35 cellular contexts compared by ENCODE assay signal in genomic region chr21:38859852-38860251, GRCh38. TPM values are rescaled to one million over a fixed set of nuclear protein-coding genes. Genes with fewer than 3 reads are reported as not detected.
A peak's percentile ranks its signal among the peaks of the same experiment; 100 is the strongest.
DNase-seq lines count a peak whose midpoint lies in the region; ATAC-seq, FAIRE-seq and TF ChIP-seq lines count a peak whose summit lies in the region.
"Had no signal": no experiment of that assay in that cellular context is flagged by ENCODE, and none has a peak within 500 bp of the region (broad histone marks: within the 10 kb centered on the region; RNA-seq: fewer than 3 reads in every experiment).

No MANE protein-coding gene starts in this region.

- POLR2A ChIA-PET in H1 (lab: Charles Lee; ENCODE audit: partially characterized antibody): no interaction called here

- 86% methylated on average over 4 of the region's 5 CpGs; no CpG with 5 or more reads in 1 of the 2 experiments for WGBS in H1 (ENCODE audit: extremely low coverage in 1 of 2, insufficient coverage in 1 of 2, insufficient read length in 1 of 2, insufficient replicate concordance in 2 of 2, low coverage in 1 of 2, low lambda C conversion rate in 2 of 2, missing lambda C conversion rate in 1 of 2), 2 experiments

- no peak overlapping the region for H3K27ac Mint-ChIP-seq in activated CD4-positive, alpha-beta T cell treated with anti-CD3 and anti-CD28 coated beads, Interleukin-2, amount 10 ng/mL, durations not matched to agents 24 days and 14 days
- H3K27ac Mint-ChIP-seq: activated B cell treated with CpG ODN at 0.5 μM for 24 hours; activated naive CD4-positive, alpha-beta T cell treated with anti-CD3 and anti-CD28 coated beads, Interleukin-2, amount 10 ng/mL, durations not matched to agents 7 days and 5 days; activated T-helper 1 cell treated with anti-CD3 and anti-CD28 coated beads, Interleukin-12 subunit alpha, Interleukin-12 subunit beta, Interleukin-2, Interleukin-4 antibody, amounts not matched to agents 30 ng/mL and 10 ng/mL and 1 ng/mL, durations not matched to agents 14 hours and 24 hours and 36 hours; CD8-positive, alpha-beta memory T cell; natural killer cell; stimulated activated effector memory CD8-positive, alpha-beta T cell treated with anti-CD3 and anti-CD28 coated beads, Interleukin-12 subunit alpha, Interleukin-12 subunit beta, amount 100 ng/mL, for 72 hours; T-cell; type B pancreatic cell had no signal

- no peaks in the 10 kb centered on the region for H3K9me3 ChIP-seq in H1 (ENCODE audit: insufficient read depth in 2 of 2, low read depth in 1 of 2, low read length in 1 of 2)
- H3K9me3 ChIP-seq: adrenal gland, SJSA1 had no signal

- no peaks in the 10 kb centered on the region for H4K20me1 ChIP-seq in H1 (replicated peaks in 1 of 2; ENCODE audit: control insufficient read depth in 1 of 2, insufficient read depth in 2 of 2, low read length in 2 of 2)

- no peaks in the 10 kb centered on the region for H3K23me2 ChIP-seq in H1 (ENCODE audit: low read depth, low read length)

- no peak for TF ChIP-seq RAD21 in H1 (IDR thresholded peaks at IDR 0.05 in 1 of 2, conservative IDR thresholded peaks at IDR 0.05 in 1 of 2; ENCODE audit: low read depth in 2 of 2, low read length in 2 of 2)

- CTCF ChIA-PET in H1 (lab: Charles Lee; ENCODE audit: partially characterized antibody): interaction anchor here (0.8 to 2.1 kb wide), 2 partner anchors 10 to 278 kb away, joined by 3 to 5 read pairs; no protein-coding TSS in a partner anchor

- peak overlapping the region; percentile 81; the same call in 1 of the 2 replicates for H2AFZ ChIP-seq in H1 (ENCODE audit: low read length)

- no peak overlapping the region for H3K4me3 Mint-ChIP-seq in activated CD4-positive, alpha-beta T cell treated with anti-CD3 and anti-CD28 coated beads, Interleukin-2, amount 10 ng/mL, durations not matched to agents 24 days and 14 days
- H3K4me3 Mint-ChIP-seq: activated B cell treated with CpG ODN at 0.5 μM for 24 hours; activated naive CD4-positive, alpha-beta T cell treated with anti-CD3 and anti-CD28 coated beads, Interleukin-2, amount 10 ng/mL, durations not matched to agents 7 days and 5 days; activated T-helper 1 cell treated with anti-CD3 and anti-CD28 coated beads, Interleukin-12 subunit alpha, Interleukin-12 subunit beta, Interleukin-2, Interleukin-4 antibody, amounts not matched to agents 30 ng/mL and 10 ng/mL and 1 ng/mL, durations not matched to agents 14 hours and 24 hours and 36 hours; brain; CD8-positive, alpha-beta memory T cell; H9; natural killer cell; stimulated activated effector memory CD8-positive, alpha-beta T cell treated with anti-CD3 and anti-CD28 coated beads, Interleukin-12 subunit alpha, Interleukin-12 subunit beta, amount 100 ng/mL, for 72 hours; T-cell; type B pancreatic cell had no signal

- H3K27ac ChIP-seq in H1 (ENCODE audit: low read depth, low read length): no peak overlapping the region
- H3K27ac ChIP-seq: adrenal gland, dorsolateral prefrontal cortex, SJSA1 had no signal

- no peak overlapping the region for H3K23ac ChIP-seq in H1 (ENCODE audit: insufficient read length)

- no peak overlapping the region for H4K5ac ChIP-seq in H1 (ENCODE audit: insufficient read length, low read depth, low read length)

- H3K4ac ChIP-seq in H1 (replicated peaks; ENCODE audit: insufficient read length, low read depth, low read length): no peak overlapping the region

- no peaks in the 10 kb centered on the region for H3K79me1 ChIP-seq in H1 (ENCODE audit: low read depth, low read length)

- no peaks in the 10 kb centered on the region for H3K27me3 ChIP-seq in H1 (replicated peaks in 1 of 4; ENCODE audit: control insufficient read depth in 3 of 4, extremely low read depth in 1 of 4, insufficient read depth in 3 of 4, low read length in 3 of 4)
- H3K27me3 ChIP-seq: adrenal gland, dorsolateral prefrontal cortex, SJSA1 had no signal

- H3K4me1 Mint-ChIP-seq in activated CD4-positive, alpha-beta T cell treated with anti-CD3 and anti-CD28 coated beads, Interleukin-2, amount 10 ng/mL, durations not matched to agents 24 days and 14 days: no peaks in the 10 kb centered on the region
- H3K4me1 Mint-ChIP-seq: activated naive CD4-positive, alpha-beta T cell treated with anti-CD3 and anti-CD28 coated beads, Interleukin-2, amount 10 ng/mL, durations not matched to agents 7 days and 5 days; natural killer cell; stimulated activated effector memory CD8-positive, alpha-beta T cell treated with anti-CD3 and anti-CD28 coated beads, Interleukin-12 subunit alpha, Interleukin-12 subunit beta, amount 100 ng/mL, for 72 hours had no signal

- H3K27me3 Mint-ChIP-seq in activated CD4-positive, alpha-beta T cell treated with anti-CD3 and anti-CD28 coated beads, Interleukin-2, amount 10 ng/mL, durations not matched to agents 24 days and 14 days: peaks cover 4% of the 10 kb centered on the region
- H3K27me3 Mint-ChIP-seq: type B pancreatic cell had no signal

- peak; percentile 36 for DNase-seq in activated CD4-positive, alpha-beta T cell treated with anti-CD3 and anti-CD28 coated beads, Interleukin-2, amount 10 ng/mL, durations not matched to agents 24 days and 14 days
- DNase-seq in activated CD4-positive, alpha-beta T cell treated with anti-CD3 and anti-CD28 coated beads, Interleukin-2, amount 50 U/mL, for 4 hours: no peak
- peak; percentile 29 for DNase-seq in RKO (ENCODE audit: low spot score)
- no peak for DNase-seq in H1 (ENCODE audit: low read depth in 1 of 2, low spot score in 2 of 2)
- DNase-seq in renal cortical epithelial cell (ENCODE audit: low read depth): peak; percentile 7
- no peak for DNase-seq in HUDEP-2 (lab: John Stamatoyannopoulos, UW; ENCODE audit: unreplicated experiment in 76 of 76)
- DNase-seq in ureter (ENCODE audit: low spot score): no peak
- DNase-seq: 8988T; activated B cell treated with CpG ODN at 0.5 μM for 24 hours; activated CD4-positive, alpha-beta T cell treated with anti-CD3 and anti-CD28 coated beads, Interleukin-2, amount 50 U/mL, for 48 hours; activated naive CD4-positive, alpha-beta T cell treated with anti-CD3 and anti-CD28 coated beads, Interleukin-2, amount 10 ng/mL, durations not matched to agents 7 days and 5 days; adrenal gland; CD8-positive, alpha-beta memory T cell; cerebellar nuclear complex; DMS 273 treated with DMSO at 0.1 percent for 48 hours; dorsolateral prefrontal cortex; H9; hippocampal formation; natural killer cell; NCI-H1048; NCI-H1694 treated with DMSO at 0.1 percent for 48 hours; NCI-H2171; NCI-H82; stimulated activated CD4-positive, alpha-beta T cell treated with anti-CD3 and anti-CD28 coated beads, Interleukin-15, amount 100 ng/mL, for 24 hours; substantia nigra; T-cell had no signal

- no peak overlapping the region for H2BK20ac ChIP-seq in H1 (ENCODE audit: low read length)

- no peak for ATAC-seq in GM21717 (IDR thresholded peaks at IDR 0.05; ENCODE audit: unreplicated experiment)
- ATAC-seq: natural killer cell; stimulated activated effector memory CD8-positive, alpha-beta T cell treated with anti-CD3 and anti-CD28 coated beads, Interleukin-12 subunit alpha, Interleukin-12 subunit beta, amount 100 ng/mL, for 72 hours; T-cell had no signal

- H3K14ac ChIP-seq in H1 (ENCODE audit: insufficient read length): no peak overlapping the region

- no peak overlapping the region for H3K9ac ChIP-seq in H1 (replicated peaks in 1 of 4; ENCODE audit: extremely low read depth in 1 of 4, low read depth in 3 of 4, low read length in 3 of 4)

- H3K4me2 ChIP-seq in H1 (ENCODE audit: insufficient read depth in 1 of 2, low read depth in 2 of 2, low read length in 2 of 2): no peak overlapping the region

- H3K56ac ChIP-seq in H1 (replicated peaks; ENCODE audit: insufficient read length, low read depth, low read length): no peak overlapping the region

- no peak overlapping the region for H4K91ac ChIP-seq in H1 (replicated peaks; ENCODE audit: insufficient read length, low read length)

- no peak overlapping the region for H3K4me3 ChIP-seq in H1 (ENCODE audit: extremely low read depth in 1 of 4, insufficient read depth in 2 of 4, low read depth in 3 of 4, low read length in 4 of 4)
- H3K4me3 ChIP-seq: adrenal gland, dorsolateral prefrontal cortex, lung, SJSA1 had no signal

- FAIRE-seq in H1 (lab: Jason Lieb, UNC): no peak
- FAIRE-seq: endometrium, RCC 7860 had no signal

- no peak overlapping the region for H2AK5ac ChIP-seq in H1 (ENCODE audit: low read depth, low read length)

- no peak for TF ChIP-seq CTCF in H1 (IDR thresholded peaks at IDR 0.05; ENCODE audit: control extremely low read depth in 1 of 3, insufficient read depth in 1 of 3, low read depth in 1 of 3, low read length in 3 of 3)

- H3K36me3 ChIP-seq in H1 (ENCODE audit: control insufficient read depth in 2 of 4, insufficient read depth in 4 of 4, low read length in 3 of 4): no peaks in the 10 kb centered on the region
- H3K36me3 ChIP-seq: adrenal gland, SJSA1 had no signal

- no peak for TF ChIP-seq EP300 in H1 (IDR thresholded peaks at IDR 0.05; ENCODE audit: borderline replicate concordance in 1 of 2, low read depth in 2 of 2, low read length in 2 of 2)

- H2BK5ac ChIP-seq in H1 (ENCODE audit: low read depth, low read length): 0 out of 2 replicates have a peak overlapping the region, but pooled peaks have one; percentile 35

- no peak overlapping the region for H2BK120ac ChIP-seq in H1 (replicated peaks; ENCODE audit: low read depth, low read length)

- no peak overlapping the region for H4K8ac ChIP-seq in H1 (ENCODE audit: extremely low read depth, insufficient read depth, low read length)

- H3K9me3 Mint-ChIP-seq in activated CD4-positive, alpha-beta T cell treated with anti-CD3 and anti-CD28 coated beads, Interleukin-2, amount 10 ng/mL, durations not matched to agents 24 days and 14 days: no peaks in the 10 kb centered on the region
- H3K9me3 Mint-ChIP-seq: activated B cell treated with CpG ODN at 0.5 μM for 24 hours; activated naive CD4-positive, alpha-beta T cell treated with anti-CD3 and anti-CD28 coated beads, Interleukin-2, amount 10 ng/mL, durations not matched to agents 7 days and 5 days; activated T-helper 1 cell treated with anti-CD3 and anti-CD28 coated beads, Interleukin-12 subunit alpha, Interleukin-12 subunit beta, Interleukin-2, Interleukin-4 antibody, amounts not matched to agents 30 ng/mL and 10 ng/mL and 1 ng/mL, durations not matched to agents 14 hours and 24 hours and 36 hours; H9; natural killer cell; stimulated activated effector memory CD8-positive, alpha-beta T cell treated with anti-CD3 and anti-CD28 coated beads, Interleukin-12 subunit alpha, Interleukin-12 subunit beta, amount 100 ng/mL, for 72 hours; T-cell; type B pancreatic cell had no signal

- no peak overlapping the region for H2BK12ac ChIP-seq in H1 (ENCODE audit: low read depth, low read length)

- no peaks in the 10 kb centered on the region for H3K4me1 ChIP-seq in H1 (replicated peaks in 1 of 4; ENCODE audit: control insufficient read depth in 3 of 4, insufficient read depth in 4 of 4, low read length in 3 of 4)
- H3K4me1 ChIP-seq: adrenal gland, SJSA1 had no signal

- no peak for TF ChIP-seq POLR2A in H1 (IDR thresholded peaks at IDR 0.05; ENCODE audit: control extremely low read depth in 1 of 2, low read depth in 2 of 2, low read length in 2 of 2)

- H3K18ac ChIP-seq in H1 (ENCODE audit: extremely low read depth, low read length): no peak overlapping the region

- no peaks in the 10 kb centered on the region for H3K36me3 Mint-ChIP-seq in activated CD4-positive, alpha-beta T cell treated with anti-CD3 and anti-CD28 coated beads, Interleukin-2, amount 10 ng/mL, durations not matched to agents 24 days and 14 days (ENCODE audit: low read depth)
- H3K36me3 Mint-ChIP-seq: activated naive CD4-positive, alpha-beta T cell treated with anti-CD3 and anti-CD28 coated beads, Interleukin-2, amount 10 ng/mL, durations not matched to agents 7 days and 5 days; brain; natural killer cell; stimulated activated effector memory CD8-positive, alpha-beta T cell treated with anti-CD3 and anti-CD28 coated beads, Interleukin-12 subunit alpha, Interleukin-12 subunit beta, amount 100 ng/mL, for 72 hours; T-cell; type B pancreatic cell had no signal

- no peaks in the 10 kb centered on the region for H3K79me2 ChIP-seq in H1 (ENCODE audit: control insufficient read depth in 1 of 2, insufficient read depth in 2 of 2, low read length in 2 of 2)

- intact Hi-C loops in activated CD4-positive, alpha-beta T cell treated with anti-CD3 and anti-CD28 coated beads, Interleukin-2, amount 10 ng/mL, durations not matched to agents 24 days and 14 days (cut with micrococcal nuclease): no loop called here

- H2BK15ac ChIP-seq in H1 (ENCODE audit: low read length): no peak overlapping the region

RNA-seq across cellular contexts. Expression of gene ETS2, which starts 54.1 kb away (rescaled TPM):
- total RNA-seq in activated CD4-positive, alpha-beta T cell treated with anti-CD3 and anti-CD28 coated beads, Interleukin-2, amount 10 ng/mL, durations not matched to agents 24 days and 14 days: 28.6 and 30.4 TPM in 2 replicates
- total RNA-seq in H1 (2021; fragmentation: NEBNext Ultra II Directional; extraction: Animal tissue kit (Norgen Biotek cat#: 25700)): 42.2 and 45.1 TPM in 2 replicates
- polyA plus RNA-seq in H1 (2011; rRNA removed): 10.4 and 11.0 TPM in 2 replicates
- 11.7 TPM for polyA plus RNA-seq in H1 (2011; cell fraction: cytosol; rRNA removed)
- polyA plus RNA-seq in H1 (2011; cell fraction: nucleus; rRNA removed): 19.7 TPM
- polyA plus RNA-seq in H1 (2012, experiment 1 of 2): 18.4 to 22.7 TPM (median 21.9 TPM) in 4 replicates
- polyA plus RNA-seq in H1 (2012, experiment 2 of 2): 12.8 TPM
- polyA plus RNA-seq in H1 (2013, experiment 1 of 2): 22.6 TPM
- 22.9 TPM for polyA plus RNA-seq in H1 (2013, experiment 2 of 2)
- 16.9 and 24.2 TPM in 2 replicates for polyA minus RNA-seq in H1 (2011; rRNA and poly(A)+ RNA removed)
- polyA minus RNA-seq in H1 (2011; cell fraction: cytosol; rRNA and poly(A)+ RNA removed): 17.0 TPM
- 15.5 TPM for polyA minus RNA-seq in H1 (2011; cell fraction: nucleus; rRNA and poly(A)+ RNA removed)
- total RNA-seq in renal cortical epithelial cell (20.8 and 35.3 TPM in 2 replicates), ureter (221 TPM)

Comparison
In these comparisons a context has a peak if more than half of its experiments do, and no peak if none do; other contexts are left out.
1. DNase-seq: peak in activated CD4-positive, alpha-beta T cell treated with anti-CD3 and anti-CD28 coated beads, Interleukin-2, amount 10 ng/mL, durations not matched to agents 24 days and 14 days (single experiment), RKO (single experiment) and renal cortical epithelial cell (single experiment); none in activated CD4-positive, alpha-beta T cell treated with anti-CD3 and anti-CD28 coated beads, Interleukin-2, amount 50 U/mL, for 4 hours (0 of 2), H1 (0 of 2), HUDEP-2 (0 of 76) and ureter (single experiment).